ENCODE assay signal across 1 cellular context in the genomic region with DNA sequence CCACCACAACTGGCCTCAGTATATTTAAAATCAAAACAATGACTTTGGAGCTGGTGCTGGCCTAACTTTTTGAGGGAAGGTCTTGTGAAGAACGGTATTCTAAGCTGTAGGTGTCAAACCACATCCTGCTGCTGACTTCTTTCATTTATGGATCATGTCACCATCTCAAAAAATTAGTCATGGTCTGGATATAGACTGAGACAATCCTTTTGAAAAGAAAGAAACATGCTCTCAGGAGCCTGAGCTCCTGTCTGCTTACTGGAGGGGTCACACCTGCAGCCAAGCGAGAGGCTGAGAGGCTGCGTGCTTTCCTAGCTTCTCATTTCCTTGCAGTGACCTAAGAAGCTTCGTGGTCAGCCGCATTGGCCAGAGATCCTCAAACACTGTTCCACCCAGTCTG.
TF ChIP-seq lines count a peak whose summit lies in the region.

No MANE protein-coding gene starts in this region.

TF ChIP-seq in HepG2, 621 proteins besides CTCF, POLR2A, EP300 and RAD21 (continued from another document):
- TF ChIP-seq, protein P1, sequence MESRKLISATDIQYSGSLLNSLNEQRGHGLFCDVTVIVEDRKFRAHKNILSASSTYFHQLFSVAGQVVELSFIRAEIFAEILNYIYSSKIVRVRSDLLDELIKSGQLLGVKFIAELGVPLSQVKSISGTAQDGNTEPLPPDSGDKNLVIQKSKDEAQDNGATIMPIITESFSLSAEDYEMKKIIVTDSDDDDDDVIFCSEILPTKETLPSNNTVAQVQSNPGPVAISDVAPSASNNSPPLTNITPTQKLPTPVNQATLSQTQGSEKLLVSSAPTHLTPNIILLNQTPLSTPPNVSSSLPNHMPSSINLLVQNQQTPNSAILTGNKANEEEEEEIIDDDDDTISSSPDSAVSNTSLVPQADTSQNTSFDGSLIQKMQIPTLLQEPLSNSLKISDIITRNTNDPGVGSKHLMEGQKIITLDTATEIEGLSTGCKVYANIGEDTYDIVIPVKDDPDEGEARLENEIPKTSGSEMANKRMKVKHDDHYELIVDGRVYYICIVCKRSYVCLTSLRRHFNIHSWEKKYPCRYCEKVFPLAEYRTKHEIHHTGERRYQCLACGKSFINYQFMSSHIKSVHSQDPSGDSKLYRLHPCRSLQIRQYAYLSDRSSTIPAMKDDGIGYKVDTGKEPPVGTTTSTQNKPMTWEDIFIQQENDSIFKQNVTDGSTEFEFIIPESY (CRISPR knock-in tag; IDR thresholded peaks at IDR 0.05) = no peak
- TF ChIP-seq PCBP2 (optimal IDR thresholded peaks at IDR 0.05; ENCODE audit: low read depth, low read length, poor library complexity, severe bottlenecking) = no peak
- TF ChIP-seq ZNF782 (CRISPR knock-in tag; IDR thresholded peaks at IDR 0.05; ENCODE audit: borderline replicate concordance) = no peak
- no peak for TF ChIP-seq ESRRA (CRISPR knock-in tag; IDR thresholded peaks at IDR 0.05; ENCODE audit: low read depth)
